8 cellular contexts compared by ENCODE assay signal in the genomic region with DNA sequence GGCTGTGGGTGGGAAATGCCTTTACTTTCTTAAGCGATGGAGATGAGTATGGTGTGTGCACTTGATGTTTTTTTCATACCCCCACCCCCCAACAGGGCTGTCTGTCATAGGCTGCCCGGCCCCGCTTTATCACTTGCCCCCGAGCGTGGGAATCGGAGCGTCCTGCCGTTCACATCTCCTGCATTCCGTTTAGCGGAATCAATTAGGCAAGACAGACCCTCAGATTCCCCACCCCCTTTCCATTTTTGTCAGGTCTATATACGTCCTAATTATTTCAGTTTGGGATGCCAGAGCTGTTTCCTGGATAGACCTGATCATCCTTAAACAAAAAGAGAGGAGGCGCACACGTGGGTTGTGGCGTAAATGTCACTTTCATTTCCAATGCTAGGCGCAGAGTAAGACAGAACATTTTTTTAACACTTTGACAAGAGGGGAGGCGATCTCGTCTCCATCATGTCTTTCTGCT.
A peak's percentile ranks its signal among the peaks of the same experiment; 100 is the strongest.
DNase-seq lines count a peak whose midpoint lies in the region; ATAC-seq and TF ChIP-seq lines count a peak whose summit lies in the region.

No MANE protein-coding gene starts in this region.

- peaks cover 2% of the 10 kb centered on the region for H3K36me3 Mint-ChIP-seq in activated CD8-positive, alpha-beta memory T cell treated with anti-CD3 and anti-CD28 coated beads, Interleukin-2, amount 10 ng/mL, durations not matched to agents 7 days and 5 days
- H3K36me3 Mint-ChIP-seq in endothelial cell (ENCODE audit: low read depth, unreplicated experiment), result no peaks in the 10 kb centered on the region
- no peaks in the 10 kb centered on the region for H3K36me3 Mint-ChIP-seq in stimulated activated effector memory CD8-positive, alpha-beta T cell treated with anti-CD3 and anti-CD28 coated beads, Interleukin-12 subunit alpha, Interleukin-12 subunit beta, amount 100 ng/mL, for 72 hours

- DNase-seq in activated CD8-positive, alpha-beta memory T cell treated with anti-CD3 and anti-CD28 coated beads, Interleukin-2, amount 10 ng/mL, durations not matched to agents 7 days and 5 days, result no peak
- DNase-seq in activated CD8-positive, alpha-beta memory T cell treated with anti-CD3 and anti-CD28 coated beads, Interleukin-2, amount 50 U/mL, for 4 hours, result no peak
- no peak for DNase-seq in endothelial cell (ENCODE audit: low spot score)
- no peak for DNase-seq in stimulated activated effector memory CD8-positive, alpha-beta T cell treated with anti-CD3 and anti-CD28 coated beads, Interleukin-12 subunit alpha, Interleukin-12 subunit beta, amount 100 ng/mL, for 72 hours (ENCODE audit: low spot score in 2 of 2)
- no peak for DNase-seq in NOMO-1 (lab: John Stamatoyannopoulos, UW; ENCODE audit: unreplicated experiment in 2 of 2)
- DNase-seq in lower leg skin (ENCODE audit: low spot score in 2 of 2), result no peak
- no peak for DNase-seq in NCI-H1092 treated with DMSO at 0.1 percent for 48 hours (lab: John Stamatoyannopoulos, UW)

- H3K9me3 ChIP-seq in SU-DHL-6 (ENCODE audit: insufficient read depth, low read length), result no peaks in the 10 kb centered on the region

- H3K4me2 ChIP-seq in SU-DHL-6 (ENCODE audit: low read depth, low read length, poor library complexity, severe bottlenecking), result peak overlapping the region; percentile 79

- no peak for TF ChIP-seq POLR2A in lower leg skin (IDR thresholded peaks at IDR 0.05)

- no peaks in the 10 kb centered on the region for H3K79me2 ChIP-seq in SU-DHL-6 (ENCODE audit: insufficient read depth, low read length)

- CTCF ChIA-PET in activated CD8-positive, alpha-beta memory T cell treated with anti-CD3 and anti-CD28 coated beads, Interleukin-2, amount 10 ng/mL, durations not matched to agents 7 days and 5 days (lab: Charles Lee), result interaction anchor here (1.0 to 2.9 kb wide), 4 partner anchors 9 to 25 kb away, joined by 3 to 19 read pairs (median 10); no protein-coding TSS in a partner anchor

- H3K36me3 ChIP-seq in SU-DHL-6 (ENCODE audit: low read length), result no peaks in the 10 kb centered on the region

- no peak for ATAC-seq in activated CD8-positive, alpha-beta memory T cell treated with anti-CD3 and anti-CD28 coated beads, Interleukin-2, amount 10 ng/mL, durations not matched to agents 7 days and 5 days
- ATAC-seq in stimulated activated effector memory CD8-positive, alpha-beta T cell treated with anti-CD3 and anti-CD28 coated beads, Interleukin-12 subunit alpha, Interleukin-12 subunit beta, amount 100 ng/mL, for 72 hours, result no peak

- no peak overlapping the region for H3K27ac ChIP-seq in SU-DHL-6 (ENCODE audit: low read depth, low read length)

- H2AFZ ChIP-seq in SU-DHL-6 (ENCODE audit: low read depth, low read length, severe bottlenecking), result no peak overlapping the region

- H3K27me3 ChIP-seq in SU-DHL-6 (ENCODE audit: low read length), result no peaks in the 10 kb centered on the region

- WGBS in lower leg skin, 2 donors, result 12 to 13% methylated on average over 17 of the region's 17 CpGs

- no peaks in the 10 kb centered on the region for H3K9me3 Mint-ChIP-seq in activated CD8-positive, alpha-beta memory T cell treated with anti-CD3 and anti-CD28 coated beads, Interleukin-2, amount 10 ng/mL, durations not matched to agents 7 days and 5 days (ENCODE audit: low read depth)
- H3K9me3 Mint-ChIP-seq in endothelial cell (ENCODE audit: unreplicated experiment), result no peaks in the 10 kb centered on the region
- no peaks in the 10 kb centered on the region for H3K9me3 Mint-ChIP-seq in stimulated activated effector memory CD8-positive, alpha-beta T cell treated with anti-CD3 and anti-CD28 coated beads, Interleukin-12 subunit alpha, Interleukin-12 subunit beta, amount 100 ng/mL, for 72 hours

- peaks cover 32% of the 10 kb centered on the region for H3K4me1 Mint-ChIP-seq in activated CD8-positive, alpha-beta memory T cell treated with anti-CD3 and anti-CD28 coated beads, Interleukin-2, amount 10 ng/mL, durations not matched to agents 7 days and 5 days
- H3K4me1 Mint-ChIP-seq in endothelial cell (ENCODE audit: unreplicated experiment), result peaks cover 37% of the 10 kb centered on the region
- peaks cover 24% of the 10 kb centered on the region for H3K4me1 Mint-ChIP-seq in stimulated activated effector memory CD8-positive, alpha-beta T cell treated with anti-CD3 and anti-CD28 coated beads, Interleukin-12 subunit alpha, Interleukin-12 subunit beta, amount 100 ng/mL, for 72 hours

- TF ChIP-seq CTCF in SU-DHL-6 (IDR thresholded peaks at IDR 0.05; ENCODE audit: insufficient read depth, low read length, poor library complexity, severe bottlenecking) (no peak), endothelial cell (IDR thresholded peaks at IDR 0.05; ENCODE audit: unreplicated experiment) (no peak), lower leg skin (IDR thresholded peaks at IDR 0.05) (no peak)

- intact Hi-C loops in lower leg skin (cut with DNase I; ENCODE audit: low total_unique reads), result no loop called here

- peaks cover 5% of the 10 kb centered on the region; the same call in 1 of the 2 replicates for H3F3A ChIP-seq in SU-DHL-6 (ENCODE audit: insufficient read depth)

- no peaks in the 10 kb centered on the region for H3K9me2 ChIP-seq in SU-DHL-6 (replicated peaks; ENCODE audit: insufficient read depth, low read length)

- H3K9ac ChIP-seq in SU-DHL-6 (ENCODE audit: low read length), result no peak overlapping the region

- H4K20me1 ChIP-seq in SU-DHL-6 (ENCODE audit: low read depth, low read length), result no peaks in the 10 kb centered on the region

- H3K4me3 ChIP-seq in SU-DHL-6 (ENCODE audit: insufficient read depth, low read length, poor library complexity, severe bottlenecking) (peak overlapping the region; percentile 78), lower leg skin (ENCODE audit: low read depth, poor library complexity, severe bottlenecking) (no peak overlapping the region)

- H3K27me3 Mint-ChIP-seq in activated CD8-positive, alpha-beta memory T cell treated with anti-CD3 and anti-CD28 coated beads, Interleukin-2, amount 10 ng/mL, durations not matched to agents 7 days and 5 days, result peaks cover 87% of the 10 kb centered on the region
- peaks cover 10% of the 10 kb centered on the region for H3K27me3 Mint-ChIP-seq in endothelial cell (ENCODE audit: unreplicated experiment)

- H3K27ac Mint-ChIP-seq in activated CD8-positive, alpha-beta memory T cell treated with anti-CD3 and anti-CD28 coated beads, Interleukin-2, amount 10 ng/mL, durations not matched to agents 7 days and 5 days, result no peak overlapping the region
- no peak overlapping the region for H3K27ac Mint-ChIP-seq in endothelial cell (ENCODE audit: unreplicated experiment)
- H3K27ac Mint-ChIP-seq in stimulated activated effector memory CD8-positive, alpha-beta T cell treated with anti-CD3 and anti-CD28 coated beads, Interleukin-12 subunit alpha, Interleukin-12 subunit beta, amount 100 ng/mL, for 72 hours, result no peak overlapping the region

- peak overlapping the region; percentile 77 for H3K4me3 Mint-ChIP-seq in activated CD8-positive, alpha-beta memory T cell treated with anti-CD3 and anti-CD28 coated beads, Interleukin-2, amount 10 ng/mL, durations not matched to agents 7 days and 5 days
- peak overlapping the region; percentile 67 for H3K4me3 Mint-ChIP-seq in endothelial cell (ENCODE audit: unreplicated experiment)
- peak overlapping the region; percentile 75 for H3K4me3 Mint-ChIP-seq in stimulated activated effector memory CD8-positive, alpha-beta T cell treated with anti-CD3 and anti-CD28 coated beads, Interleukin-12 subunit alpha, Interleukin-12 subunit beta, amount 100 ng/mL, for 72 hours
